In genomic region chr1:12618661-12619395, GRCh38 we compare ENCODE assay signal across 8 cellular contexts. TPM values are rescaled to one million over a fixed set of nuclear protein-coding genes. Genes with fewer than 3 reads are reported as not detected.
DNase-seq lines count a peak whose midpoint lies in the region; ATAC-seq and TF ChIP-seq lines count a peak whose summit lies in the region.

No MANE protein-coding gene starts in this region.

- TF ChIP-seq CTCF in WI38 (IDR thresholded peaks at IDR 0.05; ENCODE audit: low read depth, low read length), result no peak

- no peak for ATAC-seq in GM19467 (IDR thresholded peaks at IDR 0.05; ENCODE audit: unreplicated experiment)

- H3K27ac ChIP-seq in HUES64 (ENCODE audit: low read depth, low read length) (peak overlapping the region; percentile 97), caudate nucleus (ENCODE audit: low read depth, low read length) (peak overlapping the region; percentile 94)

- peaks cover 14% of the 10 kb centered on the region for H3K4me1 ChIP-seq in HUES64 (ENCODE audit: insufficient read depth, low read length)

- no peaks in the 10 kb centered on the region for H3K9me3 ChIP-seq in HUES64 (ENCODE audit: insufficient read depth, low read depth, low read length)

- H3K4me3 ChIP-seq in HUES64 (ENCODE audit: low read length), result peak overlapping the region; percentile 93
- H3K4me3 ChIP-seq in WI38 (ENCODE audit: low read depth, low read length), result peak overlapping the region; percentile 77

- peaks cover 7% of the 10 kb centered on the region; the same call in 1 of the 2 replicates for H3K27me3 ChIP-seq in HUES64 (ENCODE audit: insufficient read depth, low read length)

- peak overlapping the region; percentile 66 for H3K9ac ChIP-seq in HUES64 (ENCODE audit: low read depth, low read length)

- no peaks in the 10 kb centered on the region for H3K36me3 ChIP-seq in HUES64 (ENCODE audit: insufficient read depth, low read length)

- WGBS in HUES64, result under 1% methylated on average over 28 of the region's 28 CpGs

- DNase-seq in AG20443 (ENCODE audit: low spot score) (peak; percentile 89), caudate nucleus (lab: John Stamatoyannopoulos, UW) (peak in 37 of 61 donors; percentile 13 to 80 (median 55)), kidney tubule cell (ENCODE audit: low spot score) (peak; percentile 88), NCI-H187 treated with DMSO at 0.1 percent for 48 hours (lab: John Stamatoyannopoulos, UW) (no peak)
- DNase-seq in stimulated activated CD4-positive, alpha-beta T cell treated with anti-CD3 and anti-CD28 coated beads, Interleukin-15, amount 100 ng/mL, for 1 hour (ENCODE audit: low read depth in 1 of 2, low spot score in 1 of 2), result peak; percentile 38 to 40

RNA-seq across cellular contexts. Expression of gene DHRS3, which starts 0.8 kb away (rescaled TPM):
- 10.6 TPM for polyA plus RNA-seq in HUES64 (2013, experiment 1 of 2)
- polyA plus RNA-seq in HUES64 (2013, experiment 2 of 2), result 7.3 TPM

RNA-seq across cellular contexts. Expression of gene AADACL4, which starts 25.1 kb away (rescaled TPM):
- not detected for polyA plus RNA-seq in HUES64 (2013, experiment 1 of 2)
- not detected for polyA plus RNA-seq in HUES64 (2013, experiment 2 of 2)
